Comparison of ENCODE assay signal across 8 cellular contexts in genomic region chr14:23727566-23728335, GRCh38.
DNase-seq lines count a peak whose midpoint lies in the region; ATAC-seq and TF ChIP-seq lines count a peak whose summit lies in the region.

No MANE protein-coding gene starts in this region.

- H3K9ac ChIP-seq in mesenchymal stem cell (ENCODE audit: low read length): no peak overlapping the region

- POLR2A ChIA-PET in MCF 10A (lab: Yijun Ruan, JAX): interaction anchor here (1.4 kb wide), 1 partner anchor 183 kb away, joined by 5 read pairs; no protein-coding TSS in a partner anchor

- H4K8ac ChIP-seq in mesenchymal stem cell (ENCODE audit: low read length): no peak overlapping the region

- no peaks in the 10 kb centered on the region for H3K27me3 Mint-ChIP-seq in MCF 10A (ENCODE audit: insufficient read depth, unreplicated experiment)

- H3K36me3 ChIP-seq in breast epithelium (no peaks in the 10 kb centered on the region), mesenchymal stem cell (ENCODE audit: control insufficient read depth in 1 of 2, insufficient read depth in 2 of 2, low read depth in 1 of 2, low read length in 2 of 2) (no peaks in the 10 kb centered on the region)

- H3K18ac ChIP-seq in mesenchymal stem cell (ENCODE audit: low read depth in 1 of 2, low read length in 2 of 2): no peak overlapping the region

- H2AFZ ChIP-seq in mesenchymal stem cell (ENCODE audit: low read depth, low read length): no peak overlapping the region

- H3K4me1 Mint-ChIP-seq in MCF 10A (ENCODE audit: insufficient read depth, unreplicated experiment): peaks cover 7% of the 10 kb centered on the region

- H2BK12ac ChIP-seq in mesenchymal stem cell (ENCODE audit: low read length in 2 of 2): no peak overlapping the region

- no peak overlapping the region for H3K27ac ChIP-seq in breast epithelium
- no peak overlapping the region for H3K27ac ChIP-seq in mesenchymal stem cell (ENCODE audit: low read length, poor library complexity, severe bottlenecking)

- H4K91ac ChIP-seq in mesenchymal stem cell (ENCODE audit: low read length): no peak overlapping the region

- no peaks in the 10 kb centered on the region for H3K36me3 Mint-ChIP-seq in MCF 10A (ENCODE audit: insufficient read depth, unreplicated experiment)

- no peak overlapping the region for H3K14ac ChIP-seq in mesenchymal stem cell (ENCODE audit: low read length in 2 of 2)

- BruUV-seq in MCF 10A (replicated peaks; lab: Mats Ljungman, UMichigan): no TSS peak

- no peak for TF ChIP-seq POLR2A in breast epithelium (IDR thresholded peaks at IDR 0.05)

- no peaks in the 10 kb centered on the region for H3K79me1 ChIP-seq in mesenchymal stem cell (replicated peaks; ENCODE audit: low read length, poor library complexity, severe bottlenecking)

- H3K27ac Mint-ChIP-seq in MCF 10A (ENCODE audit: low read depth, unreplicated experiment): no peak overlapping the region

- H3K23ac ChIP-seq in mesenchymal stem cell (ENCODE audit: low read length in 2 of 2): no peak overlapping the region

- ATAC-seq in GM18909 (IDR thresholded peaks at IDR 0.05; ENCODE audit: poor library complexity, unreplicated experiment) (no peak), HG03139 (IDR thresholded peaks at IDR 0.05; ENCODE audit: unreplicated experiment) (no peak)

- TF ChIP-seq CTCF in MCF 10A (IDR thresholded peaks at IDR 0.05; ENCODE audit: unreplicated experiment): peak; percentile 49
- no peak for TF ChIP-seq CTCF in breast epithelium (IDR thresholded peaks at IDR 0.05)
- TF ChIP-seq CTCF in cardiac fibroblast (IDR thresholded peaks at IDR 0.05; ENCODE audit: low read depth, low read length): peak; percentile 28

- no peaks in the 10 kb centered on the region for H3K27me3 ChIP-seq in breast epithelium
- H3K27me3 ChIP-seq in mesenchymal stem cell (ENCODE audit: control insufficient read depth in 1 of 2, insufficient read depth in 1 of 2, low read length in 2 of 2): peaks cover 0 to 35% of the 10 kb centered on the region in 2 experiments

- no peak overlapping the region for H2AK5ac ChIP-seq in mesenchymal stem cell (ENCODE audit: low read length, severe bottlenecking)

- no peak overlapping the region for H3K4me2 ChIP-seq in mesenchymal stem cell (ENCODE audit: low read length, poor library complexity, severe bottlenecking)

- intact Hi-C loops in MCF 10A (cut with micrococcal nuclease) (loop anchor here (1.0 to 5.0 kb wide), 3 partner anchors 140 to 202 kb away; no protein-coding TSS in a partner anchor), breast epithelium (cut with DNase I; ENCODE audit: low total_unique reads) (no loop called here)

- no peak overlapping the region for H3K4ac ChIP-seq in mesenchymal stem cell (ENCODE audit: low read depth in 1 of 2, low read length in 2 of 2)

- H2BK120ac ChIP-seq in mesenchymal stem cell (ENCODE audit: low read depth, low read length): no peak overlapping the region

- CTCF ChIA-PET in MCF 10A (lab: Yijun Ruan, JAX): interaction anchor here (0.5 to 10.2 kb wide), 21 partner anchors 16 to 302 kb away, joined by 3 to 105 read pairs (median 5); no protein-coding TSS in a partner anchor

- 71% methylated on average over 5 of the region's 5 CpGs for WGBS in mesenchymal stem cell

- peak; percentile 51 for DNase-seq in MCF 10A (ENCODE audit: unreplicated experiment)
- DNase-seq in breast epithelium (ENCODE audit: low spot score in 2 of 2): no peak
- peak; percentile 37 for DNase-seq in NCI-H1694 (lab: John Stamatoyannopoulos, UW)
- DNase-seq in cardiac fibroblast (ENCODE audit: low read depth in 2 of 2): peak; percentile 23 to 56
- DNase-seq in mesenchymal stem cell: peak; percentile 3
- DNase-seq in mesenteric fat pad (ENCODE audit: low spot score): no peak

- H2BK15ac ChIP-seq in mesenchymal stem cell (ENCODE audit: low read depth, poor library complexity, severe bottlenecking): no peak overlapping the region

- H3K9me3 ChIP-seq in breast epithelium: no peaks in the 10 kb centered on the region
- no peaks in the 10 kb centered on the region for H3K9me3 ChIP-seq in mesenchymal stem cell (ENCODE audit: control insufficient read depth, low read length)

- H3K4me1 ChIP-seq in breast epithelium (no peaks in the 10 kb centered on the region), mesenchymal stem cell (ENCODE audit: control insufficient read depth, insufficient read depth, low read depth, low read length) (no peaks in the 10 kb centered on the region)

- H3K4me3 ChIP-seq in breast epithelium: no peak overlapping the region
- H3K4me3 ChIP-seq in cardiac fibroblast (replicated peaks in 1 of 2; ENCODE audit: low read depth in 2 of 2, low read length in 2 of 2): no peak overlapping the region
- no peak overlapping the region for H3K4me3 ChIP-seq in mesenchymal stem cell (ENCODE audit: insufficient read depth in 1 of 2, low read depth in 1 of 2, low read length in 2 of 2)

- H3K9me3 Mint-ChIP-seq in MCF 10A (ENCODE audit: unreplicated experiment): no peaks in the 10 kb centered on the region

- H3K4me3 Mint-ChIP-seq in MCF 10A (ENCODE audit: unreplicated experiment): no peak overlapping the region

- H2BK5ac ChIP-seq in mesenchymal stem cell (ENCODE audit: low read depth, low read length, poor library complexity, severe bottlenecking): no peak overlapping the region

Comparison
In these comparisons a context has a peak if more than half of its experiments do, and no peak if none do; other contexts are left out.
1. DNase-seq: peak in MCF 10A (single experiment), NCI-H1694 (single experiment), cardiac fibroblast (2 of 2) and mesenchymal stem cell (single experiment); none in breast epithelium (0 of 2) and mesenteric fat pad (single experiment).
2. CTCF ChIP-seq: peak in MCF 10A (single experiment) and cardiac fibroblast (single experiment); none in breast epithelium (0 of 3).